18 cellular contexts compared by ENCODE assay signal in the genomic region with DNA sequence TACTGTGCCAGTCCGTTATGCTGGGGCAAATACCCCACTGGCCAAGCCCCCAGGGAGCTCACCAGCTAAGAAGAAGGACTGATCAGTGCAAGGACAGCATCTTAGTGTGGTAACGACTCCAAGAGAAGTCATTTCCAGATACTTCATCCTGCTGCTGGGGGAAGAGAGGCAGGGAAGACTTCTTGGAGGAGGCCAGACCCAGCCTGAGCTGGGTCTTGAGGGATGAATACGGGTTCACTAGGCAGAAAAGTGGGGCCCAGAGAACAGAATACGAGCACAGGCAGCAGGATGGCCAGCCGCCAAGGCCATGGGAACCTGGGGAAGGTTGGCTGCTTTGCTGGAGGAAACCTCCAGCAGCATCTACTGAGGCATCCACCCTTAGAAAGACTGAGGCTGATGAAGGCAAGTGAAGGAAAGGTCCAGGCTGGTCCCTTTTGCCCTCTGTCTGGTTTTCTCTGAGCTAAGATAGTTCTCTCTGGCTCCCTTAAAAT.
DNase-seq lines count a peak whose midpoint lies in the region; TF ChIP-seq lines count a peak whose summit lies in the region.
"Had no signal": no experiment of that assay in that cellular context is flagged by ENCODE, and none has a peak within 500 bp of the region (broad histone marks: within the 10 kb centered on the region; RNA-seq: fewer than 3 reads in every experiment).

No MANE protein-coding gene starts in this region.

- H3K27ac Mint-ChIP-seq in mesothelial cell of epicardium, result peak overlapping the region; percentile 51
- H3K27ac Mint-ChIP-seq: activated naive CD4-positive, alpha-beta T cell treated with anti-CD3 and anti-CD28 coated beads, Interleukin-2, amount 50 U/mL, for 24 hours; activated T-cell treated with anti-CD3 and anti-CD28 coated beads, Interleukin-2, amount 50 U/mL, for 72 hours; type B pancreatic cell had no signal

- H3K27me3 ChIP-seq in HUES48 (ENCODE audit: control insufficient read depth, insufficient read depth, low read length) (no peaks in the 10 kb centered on the region), adipocyte (replicated peaks; ENCODE audit: control insufficient read depth, insufficient read depth, low read length) (no peaks in the 10 kb centered on the region), stomach (no peaks in the 10 kb centered on the region)
- H3K27me3 ChIP-seq: body of pancreas had no signal

- peaks cover 43% of the 10 kb centered on the region for H3K4me1 ChIP-seq in HUES48 (ENCODE audit: control insufficient read depth, insufficient read depth, low read length)
- peaks cover 31% of the 10 kb centered on the region for H3K4me1 ChIP-seq in adipocyte (ENCODE audit: control insufficient read depth, insufficient read depth, low read length)
- peaks cover 0 to 34% (median 16%) of the 10 kb centered on the region in 4 donors for H3K4me1 ChIP-seq in stomach
- H3K4me1 ChIP-seq: body of pancreas, Caco-2 had no signal

- POLR2A ChIA-PET in RWPE1 (lab: Yijun Ruan, JAX; ENCODE audit: low non-redundant PET), result no interaction called here

- WGBS in stomach, 5 donors, result 65 to 76% (median 72%) methylated on average over 5 of the region's 5 CpGs

- peak overlapping the region; percentile 54 for H3K27ac ChIP-seq in HUES48 (ENCODE audit: low read depth, low read length)
- peak overlapping the region in 3 of 5 donors; percentile 29 to 57 (median 44) for H3K27ac ChIP-seq in stomach
- no peak overlapping the region for H3K27ac ChIP-seq in RWPE1
- H3K27ac ChIP-seq: body of pancreas, HL-60 had no signal

- TF ChIP-seq CTCF in mesothelial cell of epicardium (IDR thresholded peaks at IDR 0.05; ENCODE audit: unreplicated experiment), result no peak
- TF ChIP-seq CTCF in stomach (IDR thresholded peaks at IDR 0.05), result no peak
- TF ChIP-seq CTCF in RWPE1 (conservative IDR thresholded peaks at IDR 0.05; ENCODE audit: low read depth), result no peak

- H3K9ac ChIP-seq in HUES48 (ENCODE audit: low read depth, low read length) (no peak overlapping the region), adipocyte (ENCODE audit: low read length) (peak overlapping the region; percentile 31)

- no peaks in the 10 kb centered on the region for H3K9me3 ChIP-seq in HUES48 (ENCODE audit: control insufficient read depth, insufficient read depth, low read length)
- H3K9me3 ChIP-seq in adipocyte (ENCODE audit: control insufficient read depth, low read length), result no peaks in the 10 kb centered on the region
- H3K9me3 ChIP-seq in stomach, result no peaks in the 10 kb centered on the region
- H3K9me3 ChIP-seq: body of pancreas, Caco-2 had no signal

- peaks cover 2% of the 10 kb centered on the region for H3K36me3 Mint-ChIP-seq in mesothelial cell of epicardium
- H3K36me3 Mint-ChIP-seq: activated naive CD4-positive, alpha-beta T cell treated with anti-CD3 and anti-CD28 coated beads, Interleukin-2, amount 50 U/mL, for 24 hours; type B pancreatic cell had no signal

- H3K27me3 Mint-ChIP-seq in mesothelial cell of epicardium (ENCODE audit: low read depth), result no peaks in the 10 kb centered on the region
- H3K27me3 Mint-ChIP-seq: activated naive CD4-positive, alpha-beta T cell treated with anti-CD3 and anti-CD28 coated beads, Interleukin-2, amount 50 U/mL, for 24 hours; type B pancreatic cell had no signal

- H3K4me3 Mint-ChIP-seq in mesothelial cell of epicardium, result no peak overlapping the region
- H3K4me3 Mint-ChIP-seq: activated naive CD4-positive, alpha-beta T cell treated with anti-CD3 and anti-CD28 coated beads, Interleukin-2, amount 50 U/mL, for 24 hours; activated T-cell treated with anti-CD3 and anti-CD28 coated beads, Interleukin-2, amount 50 U/mL, for 72 hours had no signal

- intact Hi-C loops in stomach (cut with DNase I; ENCODE audit: low total_unique reads), result no loop called here

- H3K4me3 ChIP-seq in HUES48 (ENCODE audit: low read depth, low read length), result no peak overlapping the region
- H3K4me3 ChIP-seq in adipocyte (ENCODE audit: low read length), result no peak overlapping the region
- no peak overlapping the region for H3K4me3 ChIP-seq in stomach
- H3K4me3 ChIP-seq: body of pancreas had no signal

- H3K36me3 ChIP-seq in HUES48 (ENCODE audit: control insufficient read depth, insufficient read depth, low read length), result peaks cover 5% of the 10 kb centered on the region; the same call in 1 of the 2 replicates
- H3K36me3 ChIP-seq in adipocyte (ENCODE audit: control insufficient read depth, insufficient read depth, low read length, severe bottlenecking), result no peaks in the 10 kb centered on the region
- no peaks in the 10 kb centered on the region for H3K36me3 ChIP-seq in stomach

- CTCF ChIA-PET in RWPE1 (lab: Yijun Ruan, JAX), result no interaction called here

- H3K9me3 Mint-ChIP-seq in mesothelial cell of epicardium, result no peaks in the 10 kb centered on the region
- H3K9me3 Mint-ChIP-seq: activated naive CD4-positive, alpha-beta T cell treated with anti-CD3 and anti-CD28 coated beads, Interleukin-2, amount 50 U/mL, for 24 hours; activated T-cell treated with anti-CD3 and anti-CD28 coated beads, Interleukin-2, amount 50 U/mL, for 72 hours; type B pancreatic cell had no signal

- no peak for DNase-seq in adipocyte (ENCODE audit: low read depth)
- DNase-seq in mesothelial cell of epicardium (ENCODE audit: low spot score in 2 of 2, unreplicated experiment in 2 of 2), result no peak
- no peak for DNase-seq in stomach
- no peak for DNase-seq in KG1 (lab: John Stamatoyannopoulos, UW)
- no peak for DNase-seq in activated gamma-delta T cell (lab: John Stamatoyannopoulos, UW)
- DNase-seq in RWPE1 (ENCODE audit: low spot score), result no peak
- DNase-seq: activated CD4-positive, alpha-beta T cell treated with anti-CD3 and anti-CD28 coated beads for 1 hour; activated T-cell treated with anti-CD3 and anti-CD28 coated beads, Interleukin-2, amount 50 U/mL, for 72 hours; body of pancreas; Caco-2; mammary epithelial cell; MM.1S; NCI-H146; PC-3 had no signal

- no peak for TF ChIP-seq EP300 in stomach (IDR thresholded peaks at IDR 0.05)

- TF ChIP-seq POLR2A in stomach (IDR thresholded peaks at IDR 0.05), result no peak

- peaks cover 32% of the 10 kb centered on the region for H3K4me1 Mint-ChIP-seq in mesothelial cell of epicardium
- H3K4me1 Mint-ChIP-seq: activated naive CD4-positive, alpha-beta T cell treated with anti-CD3 and anti-CD28 coated beads, Interleukin-2, amount 50 U/mL, for 24 hours had no signal
